1 cellular context compared by ENCODE assay signal in genomic region chr2:96928277-96928781, GRCh38.
TF ChIP-seq lines count a peak whose summit lies in the region.

No MANE protein-coding gene starts in this region.

TF ChIP-seq in HEK293, 187 proteins besides CTCF, POLR2A, EP300 and RAD21 (continued from another document):
- TF ChIP-seq ZFP37 (tag by site-specific recombination; IDR thresholded peaks at IDR 0.05) (no peak), ZNF426 (tag by site-specific recombination; IDR thresholded peaks at IDR 0.05) (no peak), ZNF433 (tag by site-specific recombination; IDR thresholded peaks at IDR 0.05; ENCODE audit: low read depth) (no peak), ZNF266 (tag by site-specific recombination; IDR thresholded peaks at IDR 0.05; ENCODE audit: low read depth) (no peak), MEIS1 (CRISPR knock-in tag; IDR thresholded peaks at IDR 0.05; ENCODE audit: borderline replicate concordance) (no peak), ZNF76 (tag by site-specific recombination; IDR thresholded peaks at IDR 0.05; ENCODE audit: borderline replicate concordance, low read depth) (no peak), ZFHX2 (tag by site-specific recombination; conservative IDR thresholded peaks at IDR 0.05) (peak; percentile 69), WT1 (tag by site-specific recombination; IDR thresholded peaks at IDR 0.05) (0 out of 2 replicates have a peak, but pooled peaks have one; percentile 21), ZNF133 (tag by site-specific recombination; IDR thresholded peaks at IDR 0.05) (no peak), GLI2 (tag by site-specific recombination; IDR thresholded peaks at IDR 0.05; ENCODE audit: borderline replicate concordance, low read depth) (no peak), ZNF37A (tag by site-specific recombination; IDR thresholded peaks at IDR 0.05) (no peak), ZIC2 (tag by site-specific recombination; IDR thresholded peaks at IDR 0.05) (peak; percentile 50), EGR2 (tag by site-specific recombination; IDR thresholded peaks at IDR 0.05; ENCODE audit: low read depth) (peak; percentile 38; the same call in 1 of the 2 replicates), ZNF560 (tag by site-specific recombination; IDR thresholded peaks at IDR 0.05; ENCODE audit: borderline replicate concordance) (no peak), KLF1 (tag by site-specific recombination; IDR thresholded peaks at IDR 0.05) (peak; percentile 84)
- TF ChIP-seq, protein P1, sequence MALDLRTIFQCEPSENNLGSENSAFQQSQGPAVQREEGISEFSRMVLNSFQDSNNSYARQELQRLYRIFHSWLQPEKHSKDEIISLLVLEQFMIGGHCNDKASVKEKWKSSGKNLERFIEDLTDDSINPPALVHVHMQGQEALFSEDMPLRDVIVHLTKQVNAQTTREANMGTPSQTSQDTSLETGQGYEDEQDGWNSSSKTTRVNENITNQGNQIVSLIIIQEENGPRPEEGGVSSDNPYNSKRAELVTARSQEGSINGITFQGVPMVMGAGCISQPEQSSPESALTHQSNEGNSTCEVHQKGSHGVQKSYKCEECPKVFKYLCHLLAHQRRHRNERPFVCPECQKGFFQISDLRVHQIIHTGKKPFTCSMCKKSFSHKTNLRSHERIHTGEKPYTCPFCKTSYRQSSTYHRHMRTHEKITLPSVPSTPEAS (tag by site-specific recombination; IDR thresholded peaks at IDR 0.05), result no peak
